1 cellular context compared by ENCODE assay signal in genomic region chr2:43265006-43265770, GRCh38.
TF ChIP-seq lines count a peak whose summit lies in the region.

No MANE protein-coding gene starts in this region.

TF ChIP-seq in GM23338, 12 proteins besides CTCF, POLR2A, EP300 and RAD21 (continued from another document):
- TF ChIP-seq CREB1 (CRISPR knock-in tag; IDR thresholded peaks at IDR 0.05; ENCODE audit: low read depth) (no peak), ETS1 (IDR thresholded peaks at IDR 0.05) (no peak), POLR2AphosphoS5 (IDR thresholded peaks at IDR 0.05; ENCODE audit: low read depth) (no peak), ZNF114 (CRISPR knock-in tag; IDR thresholded peaks at IDR 0.05) (no peak), ZNF331 (CRISPR knock-in tag; IDR thresholded peaks at IDR 0.05; ENCODE audit: low read depth) (no peak), ZNF462 (CRISPR knock-in tag; IDR thresholded peaks at IDR 0.05) (no peak), NANOG (IDR thresholded peaks at IDR 0.05; ENCODE audit: borderline replicate concordance) (no peak)
